In genomic region chr7:128943251-128943650, GRCh38 we compare ENCODE assay signal across 3 cellular contexts. TPM values are rescaled to one million over a fixed set of nuclear protein-coding genes. Genes with fewer than 3 reads are reported as not detected.
"Had no signal": no experiment of that assay in that cellular context is flagged by ENCODE, and none has a peak within 500 bp of the region (broad histone marks: within the 10 kb centered on the region; RNA-seq: fewer than 3 reads in every experiment).

No MANE protein-coding gene starts in this region.

RNA-seq across cellular contexts. Expression of gene IRF5, which starts 5.5 kb away (rescaled TPM):
- total RNA-seq: RPMI7951 had no signal

RNA-seq across cellular contexts. Expression of gene KCP, which starts 32.7 kb away (rescaled TPM):
- total RNA-seq: IMR-90, M059J, RPMI7951 had no signal
